ENCODE assay signal across 1 cellular context in the genomic region with DNA sequence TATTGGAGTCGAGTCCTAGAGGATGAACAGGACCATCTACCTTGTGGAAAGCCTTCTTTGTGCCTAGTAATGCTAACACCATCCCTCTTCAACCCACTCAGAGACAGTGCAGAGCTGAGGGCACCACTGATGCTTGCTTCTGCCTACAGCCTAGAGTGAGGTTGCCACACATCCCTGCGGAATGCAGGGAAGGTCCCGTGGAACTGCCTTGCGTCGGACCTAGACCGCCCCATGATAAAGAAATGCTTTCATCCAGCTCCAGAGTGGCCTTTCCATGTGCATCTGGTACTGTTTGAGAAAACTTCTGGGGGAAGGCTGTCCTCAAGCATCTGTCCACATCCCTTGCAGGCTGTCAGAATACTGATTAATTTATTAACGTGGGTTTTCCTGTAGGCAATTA.
TF ChIP-seq lines count a peak whose summit lies in the region.

No MANE protein-coding gene starts in this region.

TF ChIP-seq in SK-N-SH, 30 proteins besides CTCF, POLR2A, EP300 and RAD21:
- TF ChIP-seq, protein P1, sequence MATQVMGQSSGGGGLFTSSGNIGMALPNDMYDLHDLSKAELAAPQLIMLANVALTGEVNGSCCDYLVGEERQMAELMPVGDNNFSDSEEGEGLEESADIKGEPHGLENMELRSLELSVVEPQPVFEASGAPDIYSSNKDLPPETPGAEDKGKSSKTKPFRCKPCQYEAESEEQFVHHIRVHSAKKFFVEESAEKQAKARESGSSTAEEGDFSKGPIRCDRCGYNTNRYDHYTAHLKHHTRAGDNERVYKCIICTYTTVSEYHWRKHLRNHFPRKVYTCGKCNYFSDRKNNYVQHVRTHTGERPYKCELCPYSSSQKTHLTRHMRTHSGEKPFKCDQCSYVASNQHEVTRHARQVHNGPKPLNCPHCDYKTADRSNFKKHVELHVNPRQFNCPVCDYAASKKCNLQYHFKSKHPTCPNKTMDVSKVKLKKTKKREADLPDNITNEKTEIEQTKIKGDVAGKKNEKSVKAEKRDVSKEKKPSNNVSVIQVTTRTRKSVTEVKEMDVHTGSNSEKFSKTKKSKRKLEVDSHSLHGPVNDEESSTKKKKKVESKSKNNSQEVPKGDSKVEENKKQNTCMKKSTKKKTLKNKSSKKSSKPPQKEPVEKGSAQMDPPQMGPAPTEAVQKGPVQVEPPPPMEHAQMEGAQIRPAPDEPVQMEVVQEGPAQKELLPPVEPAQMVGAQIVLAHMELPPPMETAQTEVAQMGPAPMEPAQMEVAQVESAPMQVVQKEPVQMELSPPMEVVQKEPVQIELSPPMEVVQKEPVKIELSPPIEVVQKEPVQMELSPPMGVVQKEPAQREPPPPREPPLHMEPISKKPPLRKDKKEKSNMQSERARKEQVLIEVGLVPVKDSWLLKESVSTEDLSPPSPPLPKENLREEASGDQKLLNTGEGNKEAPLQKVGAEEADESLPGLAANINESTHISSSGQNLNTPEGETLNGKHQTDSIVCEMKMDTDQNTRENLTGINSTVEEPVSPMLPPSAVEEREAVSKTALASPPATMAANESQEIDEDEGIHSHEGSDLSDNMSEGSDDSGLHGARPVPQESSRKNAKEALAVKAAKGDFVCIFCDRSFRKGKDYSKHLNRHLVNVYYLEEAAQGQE (IDR thresholded peaks at IDR 0.05; ENCODE audit: low read depth, low read length), result no peak
- no peak for TF ChIP-seq TEAD4 (IDR thresholded peaks at IDR 0.05; ENCODE audit: borderline replicate concordance, insufficient read depth)
- no peak for TF ChIP-seq YY1 (IDR thresholded peaks at IDR 0.05; ENCODE audit: low read depth)
- no peak for TF ChIP-seq SMC3 (IDR thresholded peaks at IDR 0.05; ENCODE audit: low read depth, low read length)
- no peak for TF ChIP-seq NFIC (IDR thresholded peaks at IDR 0.05; ENCODE audit: borderline replicate concordance)
- no peak for TF ChIP-seq JUND (IDR thresholded peaks at IDR 0.05)
- no peak for TF ChIP-seq MXI1 (IDR thresholded peaks at IDR 0.05; ENCODE audit: low read depth, low read length)
- no peak for TF ChIP-seq POLR2AphosphoS5 (IDR thresholded peaks at IDR 0.05; ENCODE audit: low read depth, low read length)
- TF ChIP-seq TCF12 (IDR thresholded peaks at IDR 0.05), result no peak
- TF ChIP-seq MEF2A (IDR thresholded peaks at IDR 0.05; ENCODE audit: borderline replicate concordance, low read depth), result no peak
- no peak for TF ChIP-seq NRF1 (IDR thresholded peaks at IDR 0.05; ENCODE audit: low read depth, low read length)
- no peak for TF ChIP-seq EZH2phosphoT487 (IDR thresholded peaks at IDR 0.05; ENCODE audit: borderline replicate concordance, low read depth)
- no peak for TF ChIP-seq GATA2 (CRISPR knock-in tag; IDR thresholded peaks at IDR 0.05)
- TF ChIP-seq ELF1 (IDR thresholded peaks at IDR 0.05), result no peak
- no peak for TF ChIP-seq SIN3A (IDR thresholded peaks at IDR 0.05; ENCODE audit: borderline replicate concordance, low read depth, low read length)
- no peak for TF ChIP-seq RFX5 (IDR thresholded peaks at IDR 0.05; ENCODE audit: low read length)
